1 cellular context compared by ENCODE assay signal in genomic region chr5:171306141-171306540, GRCh38.
TF ChIP-seq lines count a peak whose summit lies in the region.

No MANE protein-coding gene starts in this region.

TF ChIP-seq in SK-N-SH treated with all-trans-retinoic acid at 6 μM for 48 hours, 23 proteins besides CTCF, POLR2A, EP300 and RAD21 (continued from another document):
- TF ChIP-seq CSDC2 (CRISPR knock-in tag; IDR thresholded peaks at IDR 0.05) = no peak
- no peak for TF ChIP-seq PATZ1 (CRISPR knock-in tag; IDR thresholded peaks at IDR 0.05; ENCODE audit: borderline replicate concordance)
- no peak for TF ChIP-seq ISL1 (CRISPR knock-in tag; IDR thresholded peaks at IDR 0.05)
- TF ChIP-seq ESRRG (CRISPR knock-in tag; IDR thresholded peaks at IDR 0.05) = no peak
- no peak for TF ChIP-seq CREB5 (CRISPR knock-in tag; IDR thresholded peaks at IDR 0.05; ENCODE audit: low read depth)
- TF ChIP-seq BACH2 (CRISPR knock-in tag; IDR thresholded peaks at IDR 0.05; ENCODE audit: borderline replicate concordance) = no peak
- no peak for TF ChIP-seq TOX (CRISPR knock-in tag; IDR thresholded peaks at IDR 0.05; ENCODE audit: borderline replicate concordance)
- no peak for TF ChIP-seq ZFP30 (CRISPR knock-in tag; IDR thresholded peaks at IDR 0.05)
- TF ChIP-seq PPARA (CRISPR knock-in tag; IDR thresholded peaks at IDR 0.05; ENCODE audit: borderline replicate concordance) = no peak
